In the genomic region with DNA sequence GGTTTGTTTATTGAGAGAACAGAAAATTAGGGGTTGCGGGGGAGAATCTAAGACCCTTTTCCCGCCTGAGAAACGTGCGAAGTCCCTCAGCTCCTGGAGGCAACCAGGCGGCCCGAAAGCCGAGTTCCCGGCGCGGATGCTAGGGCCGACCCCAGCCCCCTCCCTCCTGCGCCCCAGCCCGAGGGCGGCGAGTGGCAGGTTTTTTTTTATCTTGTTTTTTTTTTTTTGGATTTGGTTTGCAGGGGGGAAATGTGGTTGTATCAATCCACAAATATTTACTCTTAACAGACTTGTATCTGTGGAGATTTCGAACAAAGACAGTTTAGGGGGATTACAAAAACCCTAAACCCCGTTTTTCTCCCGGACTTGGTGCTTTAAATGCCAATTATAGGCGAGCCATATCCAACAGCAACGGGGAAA, we compare ENCODE assay signal across 21 cellular contexts. TPM values are rescaled to one million over a fixed set of nuclear protein-coding genes. Genes with fewer than 3 reads are reported as not detected.
"Had no signal": no experiment of that assay in that cellular context is flagged by ENCODE, and none has a peak within 500 bp of the region (broad histone marks: within the 10 kb centered on the region; RNA-seq: fewer than 3 reads in every experiment).

No MANE protein-coding gene starts in this region.

- ATAC-seq: activated CD4-positive, CD25-positive, alpha-beta regulatory T cell treated with anti-CD3 and anti-CD28 coated beads, Interleukin-2, amount 50 U/mL, for 24 hours; gastroesophageal sphincter; heart left ventricle; left cardiac atrium; naive thymus-derived CD4-positive, alpha-beta T cell; stimulated activated naive CD8-positive, alpha-beta T cell treated with anti-CD3 and anti-CD28 coated beads, Interleukin-15, amount 100 ng/mL, for 72 hours had no signal

- H3K27ac Mint-ChIP-seq: activated naive CD4-positive, alpha-beta T cell treated with anti-CD3 and anti-CD28 coated beads, Interleukin-2, amount 50 U/mL, for 24 hours; naive thymus-derived CD4-positive, alpha-beta T cell had no signal

- H3K36me3 Mint-ChIP-seq: activated naive CD4-positive, alpha-beta T cell treated with anti-CD3 and anti-CD28 coated beads, Interleukin-2, amount 50 U/mL, for 24 hours; naive thymus-derived CD4-positive, alpha-beta T cell had no signal

- H3K9me3 Mint-ChIP-seq: activated naive CD4-positive, alpha-beta T cell treated with anti-CD3 and anti-CD28 coated beads, Interleukin-2, amount 50 U/mL, for 24 hours; stimulated activated naive CD8-positive, alpha-beta T cell treated with anti-CD3 and anti-CD28 coated beads, Interleukin-15, amount 100 ng/mL, for 72 hours had no signal

- DNase-seq: activated CD8-positive, alpha-beta memory T cell treated with anti-CD3 and anti-CD28 coated beads for 24 hours; activated CD8-positive, alpha-beta memory T cell treated with anti-CD3 and anti-CD28 coated beads, Interleukin-2, amount 50 U/mL, for 48 hours; activated effector memory CD4-positive, alpha-beta T cell treated with Interleukin-2 at 50 U/mL for 16 hours; activated T-cell treated with anti-CD3 and anti-CD28 coated beads, Interleukin-2, amount 50 U/mL, for 48 hours; effector CD8-positive, alpha-beta T cell; heart left ventricle; left cardiac atrium; mesenchymal stem cell; naive thymus-derived CD4-positive, alpha-beta T cell; psoas muscle; small intestine; stimulated activated CD4-positive, alpha-beta T cell treated with anti-CD3 and anti-CD28 coated beads, Interleukin-15, amount 100 ng/mL, for 24 hours; stimulated activated CD4-positive, alpha-beta T cell treated with anti-CD3 and anti-CD28 coated beads, Interleukin-2, amount 100 ng/mL, for 48 hours; stimulated activated naive CD8-positive, alpha-beta T cell treated with anti-CD3 and anti-CD28 coated beads, Interleukin-15, amount 100 ng/mL, for 72 hours; T-helper 1 cell; T-helper 9 cell; trophoblast cell had no signal

RNA-seq across cellular contexts. Expression of gene LMX1B, which starts 10.7 kb away (rescaled TPM):
- total RNA-seq: endothelial cell of umbilical vein; naive thymus-derived CD4-positive, alpha-beta T cell had no signal
